ENCODE assay signal across 10 cellular contexts in the genomic region with DNA sequence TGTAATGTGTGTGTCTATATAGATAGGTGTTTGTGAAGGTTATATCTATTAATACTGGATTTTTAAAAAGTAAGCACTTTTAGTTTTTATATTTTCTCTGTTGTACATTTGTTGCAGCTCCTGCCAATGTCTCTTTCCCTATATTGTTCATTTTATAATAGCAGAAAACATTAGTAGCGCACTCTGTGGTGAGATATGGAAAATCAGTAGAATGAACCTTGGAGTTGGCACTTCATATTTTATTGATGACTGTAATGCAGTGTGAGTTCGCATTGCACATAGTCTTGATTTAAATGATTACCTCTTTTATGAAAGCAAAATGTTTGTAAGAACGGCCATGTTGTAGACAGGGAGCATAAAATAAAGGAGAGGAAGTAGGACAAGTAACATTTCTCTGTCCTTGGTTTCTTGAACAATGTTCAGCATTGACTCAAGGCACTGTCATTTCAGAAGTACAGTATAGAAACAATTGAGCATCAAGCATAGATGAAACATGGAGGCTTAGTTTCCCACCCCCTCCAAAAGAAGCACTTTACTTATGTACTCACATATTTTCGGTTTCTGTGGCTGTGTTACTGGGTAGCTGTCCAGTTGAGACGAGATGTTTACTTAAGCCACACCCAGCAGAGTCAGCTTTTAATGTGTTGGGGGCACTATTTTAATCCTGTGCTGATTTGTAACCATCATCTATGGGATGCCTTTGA.
DNase-seq lines count a peak whose midpoint lies in the region; ATAC-seq and TF ChIP-seq lines count a peak whose summit lies in the region.
"Had no signal": no experiment of that assay in that cellular context is flagged by ENCODE, and none has a peak within 500 bp of the region (broad histone marks: within the 10 kb centered on the region; RNA-seq: fewer than 3 reads in every experiment).

No MANE protein-coding gene starts in this region.

- H3K4me3 ChIP-seq in H7 (ENCODE audit: insufficient read depth, low read depth, low read length) = no peak overlapping the region

- no peaks in the 10 kb centered on the region for H3K27me3 ChIP-seq in H7 (ENCODE audit: control insufficient read depth, insufficient read depth, low read length)
- H3K27me3 ChIP-seq: foreskin keratinocyte had no signal

- peaks cover 10% of the 10 kb centered on the region for H3K36me3 Mint-ChIP-seq in brain

- TF ChIP-seq CTCF in brain (conservative IDR thresholded peaks at IDR 0.05) = no peak

- H3K4me3 Mint-ChIP-seq in brain = peak overlapping the region in 3 of 5 experiments; percentile 22 to 60 (median 53)

- peak overlapping the region in 2 of 5 experiments; percentile 25 to 54 for H3K27ac Mint-ChIP-seq in brain

- ATAC-seq in GM19452 (IDR thresholded peaks at IDR 0.05; ENCODE audit: unreplicated experiment) = no peak
- ATAC-seq in HG02852 (IDR thresholded peaks at IDR 0.05; ENCODE audit: unreplicated experiment) = no peak
- ATAC-seq: foreskin keratinocyte had no signal

- H3K9me3 Mint-ChIP-seq in brain = peaks cover 0 to 7% (median 3%) of the 10 kb centered on the region in 5 experiments
- H3K9me3 Mint-ChIP-seq: naive thymus-derived CD8-positive, alpha-beta T cell had no signal

- peaks cover 60% of the 10 kb centered on the region for H3K4me1 Mint-ChIP-seq in brain

- H3K27me3 Mint-ChIP-seq in brain = no peaks in the 10 kb centered on the region
- H3K27me3 Mint-ChIP-seq: naive thymus-derived CD8-positive, alpha-beta T cell had no signal

- DNase-seq in ELR (ENCODE audit: low read depth) = peak; percentile 68
- DNase-seq in NCI-H146 treated with DMSO at 0.1 percent for 48 hours (lab: John Stamatoyannopoulos, UW; ENCODE audit: unreplicated experiment) = peak; percentile 19
- DNase-seq in myocyte (ENCODE audit: low read depth) = peak; percentile 62
- no peak for DNase-seq in activated CD4-positive, CD25-positive, alpha-beta regulatory T cell (lab: John Stamatoyannopoulos, UW)
- DNase-seq in H7 = no peak

- H3K36me3 ChIP-seq in H7 (replicated peaks; ENCODE audit: control insufficient read depth, insufficient read depth, low read length) = no peaks in the 10 kb centered on the region

Comparison
In these comparisons a context has a peak if more than half of its experiments do, and no peak if none do; other contexts are left out.
1. DNase-seq: peak in ELR (single experiment), NCI-H146 treated with DMSO at 0.1 percent for 48 hours (single experiment) and myocyte (single experiment); none in activated CD4-positive, CD25-positive, alpha-beta regulatory T cell (0 of 4) and H7 (single experiment).